Comparison of ENCODE assay signal across 8 cellular contexts in genomic region chr10:62638062-62638477, GRCh38.
DNase-seq lines count a peak whose midpoint lies in the region; ATAC-seq and TF ChIP-seq lines count a peak whose summit lies in the region.

No MANE protein-coding gene starts in this region.

- H3K36me3 Mint-ChIP-seq in activated B cell treated with CpG ODN at 0.5 μM for 24 hours (ENCODE audit: low read depth) (no peaks in the 10 kb centered on the region), naive B cell (no peaks in the 10 kb centered on the region)

- CTCF ChIA-PET in activated B cell treated with CpG ODN at 0.5 μM for 24 hours (lab: Charles Lee), result interaction anchor here (1.0 to 1.9 kb wide), 2 partner anchors 43 to 178 kb away, joined by 3 to 4 read pairs; partner anchors contain the start of gene EGR2

- POLR2A ChIA-PET in activated B cell treated with CpG ODN at 0.5 μM for 24 hours (lab: Charles Lee), result interaction anchor here (0.5 to 2.6 kb wide), 9 partner anchors 11 to 495 kb away, joined by 3 to 14 read pairs (median 5); partner anchors contain the start of genes ADO, EGR2 and NRBF2

- H3K9me3 Mint-ChIP-seq in activated B cell treated with CpG ODN at 0.5 μM for 24 hours (no peaks in the 10 kb centered on the region), naive B cell (no peaks in the 10 kb centered on the region)

- TF ChIP-seq CTCF in activated B cell treated with CpG ODN at 0.5 μM for 24 hours (IDR thresholded peaks at IDR 0.05), result no peak

- peak; percentile 52 for ATAC-seq in GM18909 (IDR thresholded peaks at IDR 0.05; ENCODE audit: poor library complexity, unreplicated experiment)
- peak; percentile 19 for ATAC-seq in HG03060 (IDR thresholded peaks at IDR 0.05; ENCODE audit: low read depth, unreplicated experiment)
- peak; percentile 26 for ATAC-seq in activated B cell treated with CpG ODN at 0.5 μM for 24 hours (ENCODE audit: low read depth)
- peak; percentile 29 to 50 for ATAC-seq in naive B cell (ENCODE audit: low read depth in 2 of 2)

- H3K4me1 Mint-ChIP-seq in activated B cell treated with CpG ODN at 0.5 μM for 24 hours (peaks cover 32% of the 10 kb centered on the region), naive B cell (peaks cover 0 to 25% (median 25%) of the 10 kb centered on the region in 3 donors)

- H3K27me3 Mint-ChIP-seq in activated B cell treated with CpG ODN at 0.5 μM for 24 hours (no peaks in the 10 kb centered on the region), naive B cell (no peaks in the 10 kb centered on the region)

- DNase-seq in activated B cell treated with CpG ODN at 0.5 μM for 24 hours (no peak), naive B cell (no peak), LoVo (ENCODE audit: low spot score) (no peak), NCI-H128 (lab: John Stamatoyannopoulos, UW; ENCODE audit: unreplicated experiment) (no peak)
- DNase-seq in activated CD4-positive, CD25-positive, alpha-beta regulatory T cell (lab: John Stamatoyannopoulos, UW), result no peak
- no peak for DNase-seq in activated CD4-positive, alpha-beta T cell treated with anti-CD3 and anti-CD28 coated beads, Interleukin-2, amount 50 U/mL, for 48 hours

- H3K27ac Mint-ChIP-seq in activated B cell treated with CpG ODN at 0.5 μM for 24 hours (no peak overlapping the region), naive B cell (peak overlapping the region in 1 of 6 donors; percentile 72)

- intact Hi-C loops in activated B cell treated with CpG ODN at 0.5 μM for 24 hours (cut with micrococcal nuclease), result no loop called here

- H3K4me3 Mint-ChIP-seq in activated B cell treated with CpG ODN at 0.5 μM for 24 hours, result no peak overlapping the region
- H3K4me3 Mint-ChIP-seq in naive B cell, result no peak overlapping the region
